Comparison of ENCODE assay signal across 26 cellular contexts in the genomic region with DNA sequence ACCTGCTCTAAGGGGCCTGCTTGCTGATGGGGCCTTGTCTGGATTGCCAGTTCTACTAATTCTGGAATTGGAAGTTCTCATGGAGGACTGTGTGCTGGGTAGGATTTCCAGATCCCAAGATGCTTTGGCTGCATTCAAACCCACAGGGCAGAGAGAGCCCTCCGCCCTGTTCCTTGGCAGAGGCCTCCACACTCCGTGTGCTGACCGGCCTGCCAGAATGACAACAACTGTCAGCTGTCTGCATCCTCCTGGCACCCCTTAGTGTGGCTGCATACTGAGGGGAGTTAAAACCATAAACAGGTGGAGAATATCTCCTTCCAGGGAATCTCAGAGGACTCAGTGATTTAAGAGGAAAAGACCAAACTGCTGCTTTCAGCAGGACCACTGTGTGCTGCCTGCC.
DNase-seq lines count a peak whose midpoint lies in the region; ATAC-seq and TF ChIP-seq lines count a peak whose summit lies in the region.
"Had no signal": no experiment of that assay in that cellular context is flagged by ENCODE, and none has a peak within 500 bp of the region (broad histone marks: within the 10 kb centered on the region; RNA-seq: fewer than 3 reads in every experiment).

No MANE protein-coding gene starts in this region.

- intact Hi-C loops in Right ventricle myocardium inferior (cut with DNase I) (loop anchor here (10.0 kb wide), 1 partner anchor 320 kb away; a partner anchor contains a TSS), cardiac septum (cut with DNase I) (loop anchor here (5.0 kb wide), 1 partner anchor 243 kb away; no protein-coding TSS in a partner anchor), left ventricle myocardium superior (cut with micrococcal nuclease) (loop anchor here (5.0 to 10.0 kb wide), 2 partner anchors 60 to 183 kb away; a partner anchor contains a TSS), posterior vena cava (cut with DNase I) (loop anchor here in 1 of 2 donors (10.0 kb wide), 1 partner anchor 250 kb away; no protein-coding TSS in a partner anchor), tibial artery (cut with DNase I; ENCODE audit: low total_unique reads) (no loop called here)

- TF ChIP-seq CTCF in tibial artery (IDR thresholded peaks at IDR 0.05) = no peak

- peak overlapping the region; percentile 70 to 77 for H3K27ac ChIP-seq in tibial artery
- H3K27ac ChIP-seq: 22Rv1, pancreas, WERI-Rb-1 had no signal

- H3K9me3 ChIP-seq in tibial artery = no peaks in the 10 kb centered on the region
- H3K9me3 ChIP-seq: pancreas had no signal

- DNase-seq in Right ventricle myocardium inferior (ENCODE audit: missing footprints) (no peak), cardiac septum (ENCODE audit: low spot score) (no peak), left ventricle myocardium superior (no peak), posterior vena cava (ENCODE audit: low spot score) (peak; percentile 74), tibial artery (peak; percentile 66 to 82), NCI-H2081 treated with DMSO at 0.1 percent for 48 hours (lab: John Stamatoyannopoulos, UW) (no peak)
- DNase-seq: activated CD4-positive, alpha-beta T cell treated with anti-CD3 and anti-CD28 coated beads for 48 hours; activated naive CD4-positive, alpha-beta T cell treated with anti-CD3 and anti-CD28 coated beads, Interleukin-2, amount 10 ng/mL, durations not matched to agents 7 days and 5 days; Calu3; DMS79 treated with DMSO at 0.1 percent for 48 hours; GF-D8; Kasumi-1; MV-4-11; NCI-H1436; NCI-H345; pancreas; stimulated activated CD4-positive, alpha-beta T cell treated with anti-CD3 and anti-CD28 coated beads, Interleukin-4, amount 100 ng/mL, for 24 hours; T1000 had no signal

- peak; percentile 38 for ATAC-seq in Right ventricle myocardium inferior
- peak; percentile 29 for ATAC-seq in left ventricle myocardium superior
- no peak for ATAC-seq in HG03378 (IDR thresholded peaks at IDR 0.05; ENCODE audit: unreplicated experiment)
- ATAC-seq in GM19351 (IDR thresholded peaks at IDR 0.05; ENCODE audit: unreplicated experiment) = no peak
- ATAC-seq: activated T-helper 17 cell treated with anti-CD3 and anti-CD28 coated beads, Interleukin-2, amount 50 U/mL, for 72 hours; left lobe of liver; natural killer cell treated with Interleukin-12 subunit alpha and Interleukin-12 subunit beta and Interleukin-15 and Interleukin-18, amount 100 ng/mL, for 72 hours; Panc1; pancreas had no signal

- H3K27me3 ChIP-seq in tibial artery = no peaks in the 10 kb centered on the region
- H3K27me3 ChIP-seq: pancreas had no signal

- H3K36me3 ChIP-seq in tibial artery = peaks cover 0 to 18% (median 5%) of the 10 kb centered on the region in 3 donors
- H3K36me3 ChIP-seq: pancreas had no signal

- H3K4me1 ChIP-seq in tibial artery = peaks cover 0 to 96% (median 73%) of the 10 kb centered on the region in 4 donors
- H3K4me1 ChIP-seq: pancreas had no signal

- H3K4me3 ChIP-seq in tibial artery = no peak overlapping the region
- H3K4me3 ChIP-seq: pancreas had no signal

Comparison
In these comparisons a context has a peak if more than half of its experiments do, and no peak if none do; other contexts are left out.
1. ATAC-seq: peak in Right ventricle myocardium inferior (single experiment) and left ventricle myocardium superior (single experiment); none in HG03378 (single experiment) and GM19351 (single experiment).
2. DNase-seq: peak in posterior vena cava (single experiment) and tibial artery (2 of 2); none in Right ventricle myocardium inferior (single experiment), cardiac septum (single experiment), left ventricle myocardium superior (single experiment) and NCI-H2081 treated with DMSO at 0.1 percent for 48 hours (single experiment).